ENCODE assay signal across 1 cellular context in the genomic region with DNA sequence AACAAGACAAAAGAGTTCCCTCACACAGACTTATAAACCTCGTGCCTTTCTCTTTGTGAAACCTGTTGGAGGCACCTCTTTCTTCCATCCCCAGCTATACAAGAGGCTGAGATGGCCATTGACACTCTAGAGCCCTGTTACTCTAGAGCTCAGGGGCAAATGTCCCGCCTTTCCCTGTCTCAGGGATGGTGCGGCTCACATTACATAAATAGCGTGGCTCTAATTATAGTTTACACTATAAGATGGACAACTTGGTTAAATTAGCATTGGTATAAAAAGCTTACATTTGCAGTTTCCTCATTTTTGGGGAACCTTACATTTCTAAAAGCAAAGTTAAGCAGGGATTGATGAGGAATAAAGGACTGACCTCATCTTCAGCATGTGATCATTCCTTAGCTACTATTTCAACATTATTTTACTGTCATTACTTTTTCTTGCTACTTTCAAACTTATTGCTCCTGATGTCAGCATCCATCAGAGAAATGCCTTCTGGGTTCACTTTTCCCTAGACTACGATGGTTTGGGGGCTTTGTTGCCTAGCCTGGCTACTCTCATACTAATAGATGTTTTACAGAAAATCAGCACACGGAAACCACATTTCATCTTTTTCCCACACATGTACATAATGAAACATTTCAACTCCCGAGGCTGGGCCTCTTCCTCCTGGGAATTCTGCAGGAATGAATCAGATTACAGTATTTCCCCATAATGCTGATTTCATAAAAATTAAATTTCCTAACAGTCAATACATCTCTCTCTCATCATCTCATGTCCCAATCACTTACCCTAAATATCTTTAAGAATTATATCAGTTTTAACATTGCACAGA.
TF ChIP-seq lines count a peak whose summit lies in the region.

No MANE protein-coding gene starts in this region.

TF ChIP-seq in IMR-90, 13 proteins besides CTCF, POLR2A, EP300 and RAD21 (continued from another document):
- TF ChIP-seq MXI1 (IDR thresholded peaks at IDR 0.05; ENCODE audit: borderline replicate concordance, low read depth, low read length) = no peak
- no peak for TF ChIP-seq CEBPB (IDR thresholded peaks at IDR 0.05; ENCODE audit: low read depth, low read length)
- TF ChIP-seq RFX5 (IDR thresholded peaks at IDR 0.05; ENCODE audit: low read depth, low read length) = no peak
- no peak for TF ChIP-seq MAFK (IDR thresholded peaks at IDR 0.05; ENCODE audit: low read depth, low read length)
- TF ChIP-seq, protein P1, sequence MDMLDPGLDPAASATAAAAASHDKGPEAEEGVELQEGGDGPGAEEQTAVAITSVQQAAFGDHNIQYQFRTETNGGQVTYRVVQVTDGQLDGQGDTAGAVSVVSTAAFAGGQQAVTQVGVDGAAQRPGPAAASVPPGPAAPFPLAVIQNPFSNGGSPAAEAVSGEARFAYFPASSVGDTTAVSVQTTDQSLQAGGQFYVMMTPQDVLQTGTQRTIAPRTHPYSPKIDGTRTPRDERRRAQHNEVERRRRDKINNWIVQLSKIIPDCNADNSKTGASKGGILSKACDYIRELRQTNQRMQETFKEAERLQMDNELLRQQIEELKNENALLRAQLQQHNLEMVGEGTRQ (IDR thresholded peaks at IDR 0.05; ENCODE audit: low read depth, low read length) = no peak
- no peak for TF ChIP-seq MAZ (IDR thresholded peaks at IDR 0.05; ENCODE audit: borderline replicate concordance, low read depth, low read length)
- TF ChIP-seq BHLHE40 (IDR thresholded peaks at IDR 0.05; ENCODE audit: low read depth, low read length) = no peak
